20 cellular contexts compared by ENCODE assay signal in genomic region chr9:78324682-78325081, GRCh38.
"Had no signal": no experiment of that assay in that cellular context is flagged by ENCODE, and none has a peak within 500 bp of the region (broad histone marks: within the 10 kb centered on the region; RNA-seq: fewer than 3 reads in every experiment).

No MANE protein-coding gene starts in this region.

- H3K4me1 ChIP-seq: breast epithelium, gastrocnemius medialis, stomach had no signal

- H3K4me2 ChIP-seq: smooth muscle cell had no signal

- H3K27me3 ChIP-seq: breast epithelium, gastrocnemius medialis, heart left ventricle, neutrophil, stomach, testis had no signal

- H3K4me3 ChIP-seq: breast epithelium, gastrocnemius medialis, heart left ventricle, smooth muscle cell, stomach, testis had no signal

- H3K27ac ChIP-seq: breast epithelium, gastrocnemius medialis, heart left ventricle, neutrophil, stomach, testis had no signal

- ATAC-seq: activated CD8-positive, alpha-beta T cell treated with anti-CD3 and anti-CD28 coated beads for 36 hours; activated naive CD8-positive, alpha-beta T cell treated with anti-CD3 and anti-CD28 coated beads, Interleukin-2, amount 50 U/mL, for 24 hours; esophagus mucosa; gastrocnemius medialis; stimulated activated effector memory CD8-positive, alpha-beta T cell treated with anti-CD3 and anti-CD28 coated beads, Interleukin-12 subunit alpha, Interleukin-12 subunit beta, amount 100 ng/mL, for 72 hours had no signal

- H3K9me3 ChIP-seq: breast epithelium, gastrocnemius medialis, heart left ventricle, neutrophil, stomach, testis had no signal

- H3K36me3 ChIP-seq: breast epithelium, gastrocnemius medialis, heart left ventricle, neutrophil had no signal

- DNase-seq: activated B cell treated with CpG ODN at 0.5 μM for 24 hours; activated CD4-positive, alpha-beta T cell treated with anti-CD3 and anti-CD28 coated beads, Interleukin-2, amount 10 ng/mL, durations not matched to agents 24 days and 14 days; activated CD8-positive, alpha-beta T cell treated with anti-CD3 and anti-CD28 coated beads for 36 hours; activated naive CD4-positive, alpha-beta T cell treated with anti-CD3 and anti-CD28 coated beads, Interleukin-2, amount 10 ng/mL, durations not matched to agents 7 days and 5 days; activated naive CD8-positive, alpha-beta T cell treated with anti-CD3 and anti-CD28 coated beads, Interleukin-2, amount 50 U/mL, for 24 hours; activated T-cell treated with anti-CD3 and anti-CD28 coated beads, Interleukin-2, amount 50 U/mL, for 24 hours; effector CD8-positive, alpha-beta T cell; gastrocnemius medialis; kidney glomerular epithelial cell; left ventricle myocardium superior; naive B cell; stimulated activated CD4-positive, alpha-beta T cell treated with anti-CD3 and anti-CD28 coated beads, Interleukin-4, amount 100 ng/mL, for 1 hour; stomach had no signal
